18 cellular contexts compared by ENCODE assay signal in the genomic region with DNA sequence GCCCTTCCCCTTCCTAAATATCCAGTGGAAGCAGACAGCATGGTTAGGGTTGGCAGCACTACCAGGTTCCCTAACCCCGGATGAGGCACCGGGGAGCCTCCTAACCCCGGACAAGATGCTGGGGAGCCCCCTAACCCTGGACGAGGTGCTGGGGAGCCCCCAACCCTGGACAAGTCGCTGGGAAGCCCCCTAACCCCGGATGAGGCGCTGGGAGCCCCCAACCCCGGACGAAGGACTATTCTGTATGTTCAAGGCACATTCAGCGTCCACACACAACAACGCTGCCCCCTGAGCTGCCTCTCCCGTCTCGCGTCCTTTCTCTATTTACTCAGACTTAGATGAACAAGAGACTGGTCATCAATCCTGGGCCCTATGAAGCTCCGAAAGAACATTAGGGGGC.
"Had no signal": no experiment of that assay in that cellular context is flagged by ENCODE, and none has a peak within 500 bp of the region (broad histone marks: within the 10 kb centered on the region; RNA-seq: fewer than 3 reads in every experiment).

No MANE protein-coding gene starts in this region.

- H3K9me3 Mint-ChIP-seq: activated naive CD4-positive, alpha-beta T cell treated with anti-CD3 and anti-CD28 coated beads for 36 hours; activated T-cell treated with anti-CD3 and anti-CD28 coated beads, Interleukin-2, amount 50 U/mL, for 72 hours; neural crest cell had no signal

- H3K27ac Mint-ChIP-seq: activated naive CD4-positive, alpha-beta T cell treated with anti-CD3 and anti-CD28 coated beads for 36 hours; activated T-cell treated with anti-CD3 and anti-CD28 coated beads, Interleukin-2, amount 50 U/mL, for 72 hours had no signal

- H3K4me3 Mint-ChIP-seq: activated naive CD4-positive, alpha-beta T cell treated with anti-CD3 and anti-CD28 coated beads for 36 hours; activated T-cell treated with anti-CD3 and anti-CD28 coated beads, Interleukin-2, amount 50 U/mL, for 72 hours; neural crest cell had no signal

- H3K4me1 ChIP-seq: ascending aorta, breast epithelium, esophagus muscularis mucosa, pancreas, SJSA1, transverse colon had no signal

- H3K4me3 ChIP-seq: ascending aorta, breast epithelium, esophagus muscularis mucosa, pancreas, SJSA1, transverse colon had no signal

- H3K27me3 ChIP-seq: ascending aorta, breast epithelium, esophagus muscularis mucosa, pancreas, SJSA1, transverse colon had no signal

- H3K9me3 ChIP-seq: ascending aorta, breast epithelium, esophagus muscularis mucosa, pancreas, SJSA1, transverse colon had no signal

- H3K36me3 ChIP-seq: breast epithelium, pancreas, SJSA1, transverse colon had no signal

- ATAC-seq: activated T-cell treated with anti-CD3 and anti-CD28 coated beads, Interleukin-2, amount 50 U/mL, for 72 hours; pancreas; stimulated activated naive CD8-positive, alpha-beta T cell treated with anti-CD3 and anti-CD28 coated beads, Interleukin-15, Interleukin-2, amounts not matched to agents 100 U/mL and 50 U/mL, for 24 hours had no signal

- H3K4me1 Mint-ChIP-seq: neural crest cell had no signal

- DNase-seq: activated CD4-positive, alpha-beta T cell treated with anti-CD3 and anti-CD28 coated beads for 1 hour; activated CD4-positive, alpha-beta T cell treated with anti-CD3 and anti-CD28 coated beads, Interleukin-2, amount 50 U/mL, for 4 hours; activated naive CD4-positive, alpha-beta T cell treated with anti-CD3 and anti-CD28 coated beads for 36 hours; activated T-cell treated with anti-CD3 and anti-CD28 coated beads, Interleukin-2, amount 50 U/mL, for 72 hours; hippocampal formation; kidney glomerular epithelial cell; midbrain; stimulated activated CD4-positive, alpha-beta T cell treated with anti-CD3 and anti-CD28 coated beads, Interleukin-15, amount 100 ng/mL, for 24 hours; stimulated activated CD4-positive, alpha-beta T cell treated with anti-CD3 and anti-CD28 coated beads, Interleukin-4, amount 100 ng/mL, for 4 hours; stimulated activated naive CD8-positive, alpha-beta T cell treated with anti-CD3 and anti-CD28 coated beads, Interleukin-15, Interleukin-2, amounts not matched to agents 100 U/mL and 50 U/mL, for 24 hours; T-helper 9 cell; transverse colon had no signal

- H3K27ac ChIP-seq: ascending aorta, breast epithelium, esophagus muscularis mucosa, pancreas, SJSA1, transverse colon had no signal
